In genomic region chr2:234491897-234492296, GRCh38 we compare ENCODE assay signal across 14 cellular contexts. TPM values are rescaled to one million over a fixed set of nuclear protein-coding genes. Genes with fewer than 3 reads are reported as not detected.
A peak's percentile ranks its signal among the peaks of the same experiment; 100 is the strongest.
DNase-seq lines count a peak whose midpoint lies in the region; ATAC-seq, FAIRE-seq and TF ChIP-seq lines count a peak whose summit lies in the region.
"Had no signal": no experiment of that assay in that cellular context is flagged by ENCODE, and none has a peak within 500 bp of the region (broad histone marks: within the 10 kb centered on the region; RNA-seq: fewer than 3 reads in every experiment).

No MANE protein-coding gene starts in this region.

- no peaks in the 10 kb centered on the region for H3K27me3 ChIP-seq in effector memory CD4-positive, alpha-beta T cell (replicated peaks; ENCODE audit: control insufficient read depth, insufficient read depth, low read length, poor library complexity, severe bottlenecking)
- peaks cover 0 to 3% of the 10 kb centered on the region in 2 donors for H3K27me3 ChIP-seq in tibial artery

- H3K4me1 Mint-ChIP-seq in activated naive CD4-positive, alpha-beta T cell treated with anti-CD3 and anti-CD28 coated beads, Interleukin-2, amount 10 ng/mL, durations not matched to agents 7 days and 5 days: peaks cover 43% of the 10 kb centered on the region
- H3K4me1 Mint-ChIP-seq in activated CD8-positive, alpha-beta T cell treated with anti-CD3 and anti-CD28 coated beads for 36 hours (ENCODE audit: low read depth): peaks cover 57% of the 10 kb centered on the region
- H3K4me1 Mint-ChIP-seq in stimulated activated effector memory CD8-positive, alpha-beta T cell treated with anti-CD3 and anti-CD28 coated beads, Interleukin-12 subunit alpha, Interleukin-12 subunit beta, amount 100 ng/mL, for 72 hours: peaks cover 66% of the 10 kb centered on the region

- intact Hi-C loops in activated CD8-positive, alpha-beta T cell treated with anti-CD3 and anti-CD28 coated beads for 36 hours (cut with micrococcal nuclease): loop anchor here (2.0 to 10.0 kb wide), 3 partner anchors 40 to 199 kb away; no protein-coding TSS in a partner anchor
- intact Hi-C loops in tibial artery (cut with DNase I; ENCODE audit: low total_unique reads): no loop called here

- peak overlapping the region; percentile 100 for H3K27ac Mint-ChIP-seq in activated naive CD4-positive, alpha-beta T cell treated with anti-CD3 and anti-CD28 coated beads, Interleukin-2, amount 10 ng/mL, durations not matched to agents 7 days and 5 days
- H3K27ac Mint-ChIP-seq in activated CD8-positive, alpha-beta T cell treated with anti-CD3 and anti-CD28 coated beads for 36 hours: peak overlapping the region; percentile 91
- H3K27ac Mint-ChIP-seq in stimulated activated effector memory CD8-positive, alpha-beta T cell treated with anti-CD3 and anti-CD28 coated beads, Interleukin-12 subunit alpha, Interleukin-12 subunit beta, amount 100 ng/mL, for 72 hours: peak overlapping the region; percentile 92
- H3K27ac Mint-ChIP-seq: GM23338 had no signal

- peak overlapping the region; percentile 99 for H3K4me3 ChIP-seq in effector memory CD4-positive, alpha-beta T cell (ENCODE audit: insufficient read depth, low read depth, low read length, poor library complexity, severe bottlenecking)
- H3K4me3 ChIP-seq in tibial artery: no peak overlapping the region
- H3K4me3 ChIP-seq: GM23338 had no signal

- CTCF ChIA-PET in activated naive CD4-positive, alpha-beta T cell treated with anti-CD3 and anti-CD28 coated beads, Interleukin-2, amount 10 ng/mL, durations not matched to agents 7 days and 5 days (lab: Charles Lee): interaction anchor here (1.1 to 1.8 kb wide), 5 partner anchors 27 to 212 kb away, joined by 3 to 8 read pairs (median 4); no protein-coding TSS in a partner anchor
- CTCF ChIA-PET in activated CD8-positive, alpha-beta T cell treated with anti-CD3 and anti-CD28 coated beads for 36 hours (lab: Charles Lee): interaction anchor here (1.0 to 1.6 kb wide), 5 partner anchors 31 to 357 kb away, joined by 3 to 4 read pairs (median 4); no protein-coding TSS in a partner anchor

- peaks cover 21% of the 10 kb centered on the region for H3K36me3 ChIP-seq in effector memory CD4-positive, alpha-beta T cell (ENCODE audit: control insufficient read depth, insufficient read depth, low read length)
- no peaks in the 10 kb centered on the region for H3K36me3 ChIP-seq in tibial artery
- H3K36me3 ChIP-seq: heart right ventricle had no signal

- H3K36me3 Mint-ChIP-seq in activated naive CD4-positive, alpha-beta T cell treated with anti-CD3 and anti-CD28 coated beads, Interleukin-2, amount 10 ng/mL, durations not matched to agents 7 days and 5 days: peaks cover 87% of the 10 kb centered on the region
- peaks cover 51% of the 10 kb centered on the region for H3K36me3 Mint-ChIP-seq in activated CD8-positive, alpha-beta T cell treated with anti-CD3 and anti-CD28 coated beads for 36 hours (ENCODE audit: low read depth)
- H3K36me3 Mint-ChIP-seq in stimulated activated effector memory CD8-positive, alpha-beta T cell treated with anti-CD3 and anti-CD28 coated beads, Interleukin-12 subunit alpha, Interleukin-12 subunit beta, amount 100 ng/mL, for 72 hours: peaks cover 76% of the 10 kb centered on the region

- no peaks in the 10 kb centered on the region for H3K9me3 Mint-ChIP-seq in activated naive CD4-positive, alpha-beta T cell treated with anti-CD3 and anti-CD28 coated beads, Interleukin-2, amount 10 ng/mL, durations not matched to agents 7 days and 5 days
- H3K9me3 Mint-ChIP-seq in activated CD8-positive, alpha-beta T cell treated with anti-CD3 and anti-CD28 coated beads for 36 hours: no peaks in the 10 kb centered on the region
- H3K9me3 Mint-ChIP-seq in stimulated activated effector memory CD8-positive, alpha-beta T cell treated with anti-CD3 and anti-CD28 coated beads, Interleukin-12 subunit alpha, Interleukin-12 subunit beta, amount 100 ng/mL, for 72 hours: no peaks in the 10 kb centered on the region
- H3K9me3 Mint-ChIP-seq: GM23338 had no signal

- no peak for FAIRE-seq in frontal cortex (lab: Jason Lieb, UNC)

- TF ChIP-seq CTCF in activated CD8-positive, alpha-beta T cell treated with anti-CD3 and anti-CD28 coated beads for 36 hours (IDR thresholded peaks at IDR 0.05): no peak
- no peak for TF ChIP-seq CTCF in tibial artery (IDR thresholded peaks at IDR 0.05)

- no peaks in the 10 kb centered on the region for H3K9me3 ChIP-seq in effector memory CD4-positive, alpha-beta T cell (ENCODE audit: control insufficient read depth, low read length)
- no peaks in the 10 kb centered on the region for H3K9me3 ChIP-seq in tibial artery
- H3K9me3 ChIP-seq: heart right ventricle had no signal

- peak; percentile 62 for DNase-seq in activated naive CD4-positive, alpha-beta T cell treated with anti-CD3 and anti-CD28 coated beads, Interleukin-2, amount 10 ng/mL, durations not matched to agents 7 days and 5 days
- no peak for DNase-seq in activated naive CD4-positive, alpha-beta T cell (lab: John Stamatoyannopoulos, UW)
- peak; percentile 46 for DNase-seq in activated CD8-positive, alpha-beta T cell treated with anti-CD3 and anti-CD28 coated beads for 36 hours
- DNase-seq in effector memory CD4-positive, alpha-beta T cell: no peak
- no peak for DNase-seq in stimulated activated effector memory CD8-positive, alpha-beta T cell treated with anti-CD3 and anti-CD28 coated beads, Interleukin-12 subunit alpha, Interleukin-12 subunit beta, amount 100 ng/mL, for 72 hours (ENCODE audit: low spot score in 2 of 2)
- no peak for DNase-seq in effector CD8-positive, alpha-beta T cell (lab: John Stamatoyannopoulos, UW)
- no peak for DNase-seq in frontal cortex (ENCODE audit: low spot score in 2 of 2)
- DNase-seq in tibial artery: no peak
- DNase-seq: EL, heart right ventricle, NCI-H345, T-helper 9 cell had no signal

- POLR2A ChIA-PET in activated CD8-positive, alpha-beta T cell treated with anti-CD3 and anti-CD28 coated beads for 36 hours (lab: Charles Lee): interaction anchor here (1.1 to 2.0 kb wide), 5 partner anchors 27 to 200 kb away, joined by 5 to 17 read pairs (median 6); no protein-coding TSS in a partner anchor

- H3K27ac ChIP-seq in effector memory CD4-positive, alpha-beta T cell (ENCODE audit: insufficient read depth, low read length, poor library complexity, severe bottlenecking): peak overlapping the region; percentile 98
- no peak overlapping the region for H3K27ac ChIP-seq in tibial artery
- H3K27ac ChIP-seq: parathyroid adenoma had no signal

- no peak for ATAC-seq in activated CD8-positive, alpha-beta T cell treated with anti-CD3 and anti-CD28 coated beads for 36 hours
- no peak for ATAC-seq in stimulated activated effector memory CD8-positive, alpha-beta T cell treated with anti-CD3 and anti-CD28 coated beads, Interleukin-12 subunit alpha, Interleukin-12 subunit beta, amount 100 ng/mL, for 72 hours
- ATAC-seq: GM23338, heart right ventricle had no signal

- peak overlapping the region; percentile 90 for H3K4me3 Mint-ChIP-seq in activated naive CD4-positive, alpha-beta T cell treated with anti-CD3 and anti-CD28 coated beads, Interleukin-2, amount 10 ng/mL, durations not matched to agents 7 days and 5 days
- peak overlapping the region; percentile 90 for H3K4me3 Mint-ChIP-seq in activated CD8-positive, alpha-beta T cell treated with anti-CD3 and anti-CD28 coated beads for 36 hours
- H3K4me3 Mint-ChIP-seq in stimulated activated effector memory CD8-positive, alpha-beta T cell treated with anti-CD3 and anti-CD28 coated beads, Interleukin-12 subunit alpha, Interleukin-12 subunit beta, amount 100 ng/mL, for 72 hours: peak overlapping the region; percentile 99
- H3K4me3 Mint-ChIP-seq: GM23338 had no signal

- peaks cover 38% of the 10 kb centered on the region for H3K4me1 ChIP-seq in effector memory CD4-positive, alpha-beta T cell (ENCODE audit: control insufficient read depth, insufficient read depth, low read length, poor library complexity, severe bottlenecking)
- peaks cover 0 to 21% (median 15%) of the 10 kb centered on the region in 4 donors for H3K4me1 ChIP-seq in tibial artery
- H3K4me1 ChIP-seq: parathyroid adenoma had no signal

- H3K27me3 Mint-ChIP-seq in activated naive CD4-positive, alpha-beta T cell treated with anti-CD3 and anti-CD28 coated beads, Interleukin-2, amount 10 ng/mL, durations not matched to agents 7 days and 5 days: peaks cover 6% of the 10 kb centered on the region
- H3K27me3 Mint-ChIP-seq in activated CD8-positive, alpha-beta T cell treated with anti-CD3 and anti-CD28 coated beads for 36 hours: no peaks in the 10 kb centered on the region

RNA-seq across cellular contexts. Expression of gene ARL4C, which starts 5.0 kb away (rescaled TPM):
- 10 to 100 TPM; 44.8 to 45.1 TPM for total RNA-seq in activated CD8-positive, alpha-beta T cell treated with anti-CD3 and anti-CD28 coated beads for 36 hours
- total RNA-seq in frontal cortex: 41.2 TPM

Comparison
In these comparisons a context has a peak if more than half of its experiments do, and no peak if none do; other contexts are left out.
1. DNase-seq: peak in activated naive CD4-positive, alpha-beta T cell treated with anti-CD3 and anti-CD28 coated beads, Interleukin-2, amount 10 ng/mL, durations not matched to agents 7 days and 5 days (single experiment) and activated CD8-positive, alpha-beta T cell treated with anti-CD3 and anti-CD28 coated beads for 36 hours (single experiment); none in activated naive CD4-positive, alpha-beta T cell (0 of 4), effector memory CD4-positive, alpha-beta T cell (0 of 3), stimulated activated effector memory CD8-positive, alpha-beta T cell treated with anti-CD3 and anti-CD28 coated beads, Interleukin-12 subunit alpha, Interleukin-12 subunit beta, amount 100 ng/mL, for 72 hours (0 of 2), effector CD8-positive, alpha-beta T cell (single experiment), frontal cortex (0 of 2) and tibial artery (0 of 2).
2. Peak in every context shown above with its lines, with median percentiles within 50 percentile points of each other: H3K27ac Mint-ChIP-seq and H3K4me3 Mint-ChIP-seq.